ENCODE assay signal across 8 cellular contexts in genomic region chr4:15541941-15542340, GRCh38.
"Had no signal": no experiment of that assay in that cellular context is flagged by ENCODE, and none has a peak within 500 bp of the region (broad histone marks: within the 10 kb centered on the region; RNA-seq: fewer than 3 reads in every experiment).

No MANE protein-coding gene starts in this region.

- ATAC-seq: HCT116, HepG2 had no signal

- H3K9ac ChIP-seq: GM23248 had no signal

- H2AFZ ChIP-seq: GM23248 had no signal

- H3K27me3 Mint-ChIP-seq: IgD-negative memory B cell had no signal

- H3K4me3 Mint-ChIP-seq: HFFc6, IgD-negative memory B cell had no signal

- H3K27ac ChIP-seq: GM23248, HL-60 had no signal

- DNase-seq: GM23248, GOT3, HFFc6 had no signal

- H3K9me3 Mint-ChIP-seq: HFFc6, IgD-negative memory B cell had no signal

- H3K4me1 ChIP-seq: HAP-1 had no signal

- H3K9me3 ChIP-seq: HAP-1 had no signal

- H3K27ac Mint-ChIP-seq: HFFc6, IgD-negative memory B cell had no signal
